ENCODE assay signal across 27 cellular contexts in genomic region chr2:42747422-42747821, GRCh38. TPM values are rescaled to one million over a fixed set of nuclear protein-coding genes. Genes with fewer than 3 reads are reported as not detected.
DNase-seq lines count a peak whose midpoint lies in the region; ATAC-seq and TF ChIP-seq lines count a peak whose summit lies in the region.
"Had no signal": no experiment of that assay in that cellular context is flagged by ENCODE, and none has a peak within 500 bp of the region (broad histone marks: within the 10 kb centered on the region; RNA-seq: fewer than 3 reads in every experiment).

No MANE protein-coding gene starts in this region.

- H3K4ac ChIP-seq in neuronal stem cell (ENCODE audit: low read length): no peak overlapping the region

- no peak overlapping the region for H2BK5ac ChIP-seq in neuronal stem cell (ENCODE audit: low read length)

- no peaks in the 10 kb centered on the region for H3K27me3 Mint-ChIP-seq in activated CD8-positive, alpha-beta T cell treated with anti-CD3 and anti-CD28 coated beads, Interleukin-2, amount 10 ng/mL, durations not matched to agents 7 days and 5 days (ENCODE audit: low read depth)
- H3K27me3 Mint-ChIP-seq: B cell; CD4-positive, alpha-beta T cell had no signal

- no peak overlapping the region for H3K4me2 ChIP-seq in neuronal stem cell (ENCODE audit: insufficient read depth, low read length, poor library complexity, severe bottlenecking)
- H3K4me2 ChIP-seq: A549; BLaER1 treated with 17β-estradiol and CSF1 and Interleukin-3, amounts not matched to agents 10 nM and 100 nM had no signal

- H3K79me1 ChIP-seq in neuronal stem cell (ENCODE audit: low read depth, low read length): no peaks in the 10 kb centered on the region

- H3K9me3 Mint-ChIP-seq in activated CD8-positive, alpha-beta T cell treated with anti-CD3 and anti-CD28 coated beads, Interleukin-2, amount 10 ng/mL, durations not matched to agents 7 days and 5 days (ENCODE audit: insufficient read depth): no peaks in the 10 kb centered on the region
- H3K9me3 Mint-ChIP-seq: CD4-positive, alpha-beta T cell; CD8-positive, alpha-beta T cell had no signal

- ATAC-seq in left lung: peak; percentile 75
- ATAC-seq in HG02759 (IDR thresholded peaks at IDR 0.05; ENCODE audit: unreplicated experiment): no peak
- no peak for ATAC-seq in activated CD8-positive, alpha-beta T cell treated with anti-CD3 and anti-CD28 coated beads, Interleukin-2, amount 10 ng/mL, durations not matched to agents 7 days and 5 days
- ATAC-seq: A549; CD8-positive, alpha-beta T cell; GM12878 had no signal

- H4K8ac ChIP-seq in neuronal stem cell (ENCODE audit: low read depth, low read length): peak overlapping the region; percentile 32

- H3K27ac ChIP-seq in left lung (no peak overlapping the region), neuronal stem cell (replicated peaks; ENCODE audit: low read length) (no peak overlapping the region)
- H3K27ac ChIP-seq: 22Rv1; A549; BLaER1 treated with 17β-estradiol and CSF1 and Interleukin-3, amounts not matched to agents 10 nM and 100 nM; C4-2B had no signal

- H3K23ac ChIP-seq in neuronal stem cell (ENCODE audit: low read depth, low read length, poor library complexity): no peak overlapping the region

- H3K4me1 ChIP-seq in left lung (peaks cover 0 to 19% of the 10 kb centered on the region in 2 donors), neuronal stem cell (ENCODE audit: control insufficient read depth in 2 of 2, insufficient read depth in 1 of 2, low read depth in 1 of 2, low read length in 2 of 2) (no peaks in the 10 kb centered on the region)
- H3K4me1 ChIP-seq: A549, Caco-2 had no signal

- no peak overlapping the region for H3K9ac ChIP-seq in neuronal stem cell (ENCODE audit: low read depth, low read length, poor library complexity)
- H3K9ac ChIP-seq: BLaER1 treated with 17β-estradiol and CSF1 and Interleukin-3, amounts not matched to agents 10 nM and 100 nM had no signal

- no peak overlapping the region for H3K27ac Mint-ChIP-seq in activated CD8-positive, alpha-beta T cell treated with anti-CD3 and anti-CD28 coated beads, Interleukin-2, amount 10 ng/mL, durations not matched to agents 7 days and 5 days
- H3K27ac Mint-ChIP-seq: B cell; CD4-positive, alpha-beta T cell; CD8-positive, alpha-beta T cell had no signal

- no peak overlapping the region for H3K18ac ChIP-seq in neuronal stem cell (ENCODE audit: low read length)

- peaks cover 4% of the 10 kb centered on the region for H3K36me3 Mint-ChIP-seq in activated CD8-positive, alpha-beta T cell treated with anti-CD3 and anti-CD28 coated beads, Interleukin-2, amount 10 ng/mL, durations not matched to agents 7 days and 5 days (ENCODE audit: low read depth)

- no peak overlapping the region for H2AK5ac ChIP-seq in neuronal stem cell (ENCODE audit: low read depth, low read length)

- H3K9me3 ChIP-seq in left lung (no peaks in the 10 kb centered on the region), neuronal stem cell (replicated peaks in 1 of 2; ENCODE audit: control insufficient read depth in 2 of 2, insufficient read depth in 1 of 2, low read depth in 1 of 2, low read length in 2 of 2) (no peaks in the 10 kb centered on the region)
- H3K9me3 ChIP-seq: A549; BLaER1 treated with 17β-estradiol and CSF1 and Interleukin-3, amounts not matched to agents 10 nM and 100 nM; Caco-2 had no signal

- no peaks in the 10 kb centered on the region for H3K4me1 Mint-ChIP-seq in activated CD8-positive, alpha-beta T cell treated with anti-CD3 and anti-CD28 coated beads, Interleukin-2, amount 10 ng/mL, durations not matched to agents 7 days and 5 days (ENCODE audit: low read depth)

- H3K14ac ChIP-seq in neuronal stem cell (ENCODE audit: low read length): no peak overlapping the region

- POLR2A ChIA-PET in GM10248 (lab: Yijun Ruan, JAX): no interaction called here
- POLR2A ChIA-PET in activated CD8-positive, alpha-beta T cell treated with anti-CD3 and anti-CD28 coated beads, Interleukin-2, amount 10 ng/mL, durations not matched to agents 7 days and 5 days (lab: Charles Lee): no interaction called here

- no peak overlapping the region for H3K4me3 ChIP-seq in left lung
- no peak overlapping the region for H3K4me3 ChIP-seq in neuronal stem cell (ENCODE audit: low read length in 2 of 2)
- H3K4me3 ChIP-seq: A549; BLaER1 treated with 17β-estradiol and CSF1 and Interleukin-3, amounts not matched to agents 10 nM and 100 nM; GM12878 had no signal

- H2AFZ ChIP-seq in neuronal stem cell (ENCODE audit: low read length): no peak overlapping the region

- H3K27me3 ChIP-seq in left lung (no peaks in the 10 kb centered on the region), neuronal stem cell (ENCODE audit: control insufficient read depth in 3 of 3, insufficient read depth in 3 of 3, low read depth in 1 of 3, low read length in 3 of 3) (no peaks in the 10 kb centered on the region)

- no peaks in the 10 kb centered on the region for H3K36me3 ChIP-seq in left lung
- peaks cover 0 to 3% of the 10 kb centered on the region in 2 donors for H3K36me3 ChIP-seq in neuronal stem cell (replicated peaks in 1 of 2; ENCODE audit: control insufficient read depth in 2 of 2, insufficient read depth in 2 of 2, low read length in 2 of 2)

- no peak overlapping the region for H2BK120ac ChIP-seq in neuronal stem cell (ENCODE audit: low read depth, low read length)

- TF ChIP-seq CTCF in GM10248 (IDR thresholded peaks at IDR 0.05; ENCODE audit: control extremely low read depth, extremely low read depth, low read depth, missing control alignments): no peak
- TF ChIP-seq CTCF in left lung (IDR thresholded peaks at IDR 0.05): no peak

- CTCF ChIA-PET in GM10248 (lab: Yijun Ruan, JAX): interaction anchor here (1.2 to 1.7 kb wide), 3 partner anchors 11 to 23 kb away, joined by 3 to 5 read pairs (median 4); no protein-coding TSS in a partner anchor
- CTCF ChIA-PET in activated CD8-positive, alpha-beta T cell treated with anti-CD3 and anti-CD28 coated beads, Interleukin-2, amount 10 ng/mL, durations not matched to agents 7 days and 5 days (lab: Charles Lee): no interaction called here

- H2BK15ac ChIP-seq in neuronal stem cell (ENCODE audit: low read length): no peak overlapping the region

- intact Hi-C loops in left lung (cut with DNase I): no loop called here

- no peak overlapping the region for H4K91ac ChIP-seq in neuronal stem cell (ENCODE audit: low read depth, low read length, poor library complexity)

- DNase-seq in GM10248 (ENCODE audit: extremely low spot score) (peak; percentile 0), left lung (no peak), neuronal stem cell (ENCODE audit: low spot score) (no peak), GDM1 (lab: John Stamatoyannopoulos, UW) (no peak)
- no peak for DNase-seq in activated CD8-positive, alpha-beta T cell treated with anti-CD3 and anti-CD28 coated beads, Interleukin-2, amount 10 ng/mL, durations not matched to agents 7 days and 5 days
- DNase-seq: AML-193; Caco-2; Calu3; CD4-positive, alpha-beta T cell; CD8-positive, alpha-beta T cell; DMS153; DMS53; DMS79; DND-41; EL; GF-D8 had no signal

- H3K4me3 Mint-ChIP-seq in activated CD8-positive, alpha-beta T cell treated with anti-CD3 and anti-CD28 coated beads, Interleukin-2, amount 10 ng/mL, durations not matched to agents 7 days and 5 days: no peak overlapping the region
- H3K4me3 Mint-ChIP-seq: B cell; CD4-positive, alpha-beta T cell; CD8-positive, alpha-beta T cell had no signal

- no CpG with 5 or more reads among the region's 3 CpGs for WGBS in neuronal stem cell (ENCODE audit: extremely low coverage in 2 of 2, insufficient read length in 2 of 2, insufficient replicate concordance in 1 of 2), 2 donors

- H2BK12ac ChIP-seq in neuronal stem cell (ENCODE audit: low read length): no peak overlapping the region

RNA-seq across cellular contexts. Expression of gene OXER1, which starts 16.5 kb away (rescaled TPM):
- total RNA-seq in left lung: 1 to 10 TPM; 1.7 to 2.7 TPM
- polyA plus RNA-seq in neuronal stem cell (2013, experiment 1 of 2): 1.2 TPM
- polyA plus RNA-seq in neuronal stem cell (2013, experiment 2 of 2): 0.97 TPM
- total RNA-seq in activated CD8-positive, alpha-beta T cell treated with anti-CD3 and anti-CD28 coated beads, Interleukin-2, amount 10 ng/mL, durations not matched to agents 7 days and 5 days: not detected
- total RNA-seq: A172; CD4-positive, alpha-beta T cell; Daoy; G401 had no signal
- polyA plus RNA-seq: A549, BJ had no signal

RNA-seq across cellular contexts. Expression of gene HAAO, which starts 45.0 kb away (rescaled TPM):
- total RNA-seq in left lung: 10 to 100 TPM in 1 of 2 donors, 1 to 10 TPM in 1; 6.2 to 11.5 TPM
- 2.1 TPM for polyA plus RNA-seq in neuronal stem cell (2013, experiment 1 of 2)
- 2.5 TPM for polyA plus RNA-seq in neuronal stem cell (2013, experiment 2 of 2)
- total RNA-seq in activated CD8-positive, alpha-beta T cell treated with anti-CD3 and anti-CD28 coated beads, Interleukin-2, amount 10 ng/mL, durations not matched to agents 7 days and 5 days: under 1 TPM; 0.37 to 0.40 TPM
- total RNA-seq: A172; CD4-positive, alpha-beta T cell; CD8-positive, alpha-beta T cell; Daoy; G401 had no signal
- polyA plus RNA-seq: A549 had no signal

Comparison
In these comparisons a context has a peak if more than half of its experiments do, and no peak if none do; other contexts are left out.
1. RNA of gene HAAO, which starts 45.0 kb away (total RNA-seq): 6.2 to 11.5 TPM in left lung; 0.37 to 0.40 TPM in activated CD8-positive, alpha-beta T cell treated with anti-CD3 and anti-CD28 coated beads, Interleukin-2, amount 10 ng/mL, durations not matched to agents 7 days and 5 days; every median in the first group is over 4 times any median in the second.